21 cellular contexts compared by ENCODE assay signal in genomic region chr9:135046156-135047025, GRCh38. TPM values are rescaled to one million over a fixed set of nuclear protein-coding genes. Genes with fewer than 3 reads are reported as not detected.
DNase-seq lines count a peak whose midpoint lies in the region; ATAC-seq and TF ChIP-seq lines count a peak whose summit lies in the region.
"Had no signal": no experiment of that assay in that cellular context is flagged by ENCODE, and none has a peak within 500 bp of the region (broad histone marks: within the 10 kb centered on the region; RNA-seq: fewer than 3 reads in every experiment).

No MANE protein-coding gene starts in this region.

- no peak overlapping the region for H3K27ac Mint-ChIP-seq in activated CD8-positive, alpha-beta memory T cell treated with anti-CD3 and anti-CD28 coated beads, Interleukin-2, amount 10 ng/mL, durations not matched to agents 7 days and 5 days
- no peak overlapping the region for H3K27ac Mint-ChIP-seq in osteocyte (ENCODE audit: unreplicated experiment)

- peaks cover 4% of the 10 kb centered on the region for H3K4me1 Mint-ChIP-seq in activated CD8-positive, alpha-beta memory T cell treated with anti-CD3 and anti-CD28 coated beads, Interleukin-2, amount 10 ng/mL, durations not matched to agents 7 days and 5 days
- no peaks in the 10 kb centered on the region for H3K4me1 Mint-ChIP-seq in osteocyte (ENCODE audit: unreplicated experiment)

- H3K9me3 Mint-ChIP-seq in activated CD8-positive, alpha-beta memory T cell treated with anti-CD3 and anti-CD28 coated beads, Interleukin-2, amount 10 ng/mL, durations not matched to agents 7 days and 5 days (ENCODE audit: low read depth), result no peaks in the 10 kb centered on the region
- H3K9me3 Mint-ChIP-seq in osteocyte (ENCODE audit: unreplicated experiment), result no peaks in the 10 kb centered on the region

- no peak for ATAC-seq in activated CD8-positive, alpha-beta memory T cell treated with anti-CD3 and anti-CD28 coated beads, Interleukin-2, amount 10 ng/mL, durations not matched to agents 7 days and 5 days
- ATAC-seq: HepG2, Panc1 had no signal

- no peaks in the 10 kb centered on the region for H3K27me3 Mint-ChIP-seq in activated CD8-positive, alpha-beta memory T cell treated with anti-CD3 and anti-CD28 coated beads, Interleukin-2, amount 10 ng/mL, durations not matched to agents 7 days and 5 days
- H3K27me3 Mint-ChIP-seq in osteocyte (ENCODE audit: unreplicated experiment), result peaks cover 11% of the 10 kb centered on the region

- no peak for TF ChIP-seq CTCF in osteocyte (IDR thresholded peaks at IDR 0.05)

- DNase-seq in activated CD8-positive, alpha-beta memory T cell treated with anti-CD3 and anti-CD28 coated beads for 24 hours, result peak; percentile 33
- DNase-seq in activated CD8-positive, alpha-beta memory T cell treated with anti-CD3 and anti-CD28 coated beads, Interleukin-2, amount 10 ng/mL, durations not matched to agents 7 days and 5 days, result no peak
- peak; percentile 37 for DNase-seq in ecto neural progenitor cell (ENCODE audit: low spot score)
- DNase-seq in osteocyte (ENCODE audit: extremely low spot score, unreplicated experiment), result peak; percentile 80
- DNase-seq in ureter (ENCODE audit: low spot score), result peak; percentile 23
- no peak for DNase-seq in SW 1271 (lab: John Stamatoyannopoulos, UW)
- no peak for DNase-seq in NCI-H446 (lab: John Stamatoyannopoulos, UW)
- DNase-seq in amniotic stem cell (lab: John Stamatoyannopoulos, UW), result no peak
- DNase-seq: AML-193; GM23248; KBM-7; MM.1S; NCI-H1048; NCI-H1436 treated with DMSO at 0.1 percent for 48 hours; NCI-H1930; NCI-H510A; NCI-H748 treated with DMSO at 0.1 percent for 48 hours; NK-92 treated with Interleukin-12 subunit alpha and Interleukin-12 subunit beta, amount 100 ng/mL, for 24 hours had no signal

- H3K36me3 Mint-ChIP-seq in activated CD8-positive, alpha-beta memory T cell treated with anti-CD3 and anti-CD28 coated beads, Interleukin-2, amount 10 ng/mL, durations not matched to agents 7 days and 5 days, result no peaks in the 10 kb centered on the region
- no peaks in the 10 kb centered on the region for H3K36me3 Mint-ChIP-seq in osteocyte (ENCODE audit: unreplicated experiment)

- H3K4me3 Mint-ChIP-seq in activated CD8-positive, alpha-beta memory T cell treated with anti-CD3 and anti-CD28 coated beads, Interleukin-2, amount 10 ng/mL, durations not matched to agents 7 days and 5 days, result no peak overlapping the region
- H3K4me3 Mint-ChIP-seq in osteocyte (ENCODE audit: unreplicated experiment), result no peak overlapping the region

- CTCF ChIA-PET in activated CD8-positive, alpha-beta memory T cell treated with anti-CD3 and anti-CD28 coated beads, Interleukin-2, amount 10 ng/mL, durations not matched to agents 7 days and 5 days (lab: Charles Lee), result no interaction called here

RNA-seq across cellular contexts. Expression of gene OLFM1, which starts 41.1 kb away (rescaled TPM):
- total RNA-seq in activated CD8-positive, alpha-beta memory T cell treated with anti-CD3 and anti-CD28 coated beads, Interleukin-2, amount 10 ng/mL, durations not matched to agents 7 days and 5 days, result under 1 TPM in 1 of 2 experiments, not detected in 1; 0.30 TPM
- total RNA-seq in osteocyte (0.83 and 1.3 TPM in 2 replicates), ureter (47.8 TPM)
- total RNA-seq: HepG2, HT-29 had no signal

Comparison
In these comparisons a context has a peak if more than half of its experiments do, and no peak if none do; other contexts are left out.
1. DNase-seq: peak in activated CD8-positive, alpha-beta memory T cell treated with anti-CD3 and anti-CD28 coated beads for 24 hours (single experiment), ecto neural progenitor cell (single experiment), osteocyte (single experiment) and ureter (single experiment); none in activated CD8-positive, alpha-beta memory T cell treated with anti-CD3 and anti-CD28 coated beads, Interleukin-2, amount 10 ng/mL, durations not matched to agents 7 days and 5 days (single experiment), SW 1271 (0 of 2), NCI-H446 (0 of 2) and amniotic stem cell (single experiment).
2. RNA of gene OLFM1, which starts 41.1 kb away (total RNA-seq): 47.8 TPM in ureter (single experiment); 0.83 to 1.3 TPM in osteocyte and 0.30 TPM in activated CD8-positive, alpha-beta memory T cell treated with anti-CD3 and anti-CD28 coated beads, Interleukin-2, amount 10 ng/mL, durations not matched to agents 7 days and 5 days; every median in the first group is over 10 times any median in the second.